Comparison of ENCODE assay signal across 31 cellular contexts in genomic region chr1:21366288-21366687, GRCh38.
DNase-seq lines count a peak whose midpoint lies in the region; ATAC-seq, FAIRE-seq and TF ChIP-seq lines count a peak whose summit lies in the region.
"Had no signal": no experiment of that assay in that cellular context is flagged by ENCODE, and none has a peak within 500 bp of the region (broad histone marks: within the 10 kb centered on the region; RNA-seq: fewer than 3 reads in every experiment).

No MANE protein-coding gene starts in this region.

- no peak overlapping the region for H2AFZ ChIP-seq in keratinocyte (ENCODE audit: control insufficient read depth, low read length)
- H2AFZ ChIP-seq: GM23338, PC-9 had no signal

- POLR2A ChIA-PET in naive thymus-derived CD4-positive, alpha-beta T cell (lab: Charles Lee) = interaction anchor here (1.1 kb wide), 1 partner anchor 95 kb away, joined by 3 read pairs; no protein-coding TSS in a partner anchor

- no peaks in the 10 kb centered on the region for H3K79me2 ChIP-seq in keratinocyte (ENCODE audit: control insufficient read depth, insufficient read depth, low read length)

- H3K4me3 Mint-ChIP-seq in activated naive CD8-positive, alpha-beta T cell = no peak overlapping the region
- H3K4me3 Mint-ChIP-seq in activated naive CD8-positive, alpha-beta T cell treated with anti-CD3 and anti-CD28 coated beads for 36 hours = no peak overlapping the region
- no peak overlapping the region for H3K4me3 Mint-ChIP-seq in stimulated activated naive CD8-positive, alpha-beta T cell treated with anti-CD3 and anti-CD28 coated beads, Interleukin-15, Interleukin-2, amounts not matched to agents 100 ng/mL and 50 ng/mL, for 24 hours
- no peak overlapping the region for H3K4me3 Mint-ChIP-seq in naive thymus-derived CD4-positive, alpha-beta T cell
- no peak overlapping the region for H3K4me3 Mint-ChIP-seq in mesothelial cell of epicardium
- H3K4me3 Mint-ChIP-seq: CD8-positive, alpha-beta memory T cell; GM23338; H9; HFFc6 had no signal

- no peak for DNase-seq in activated naive CD8-positive, alpha-beta T cell treated with anti-CD3 and anti-CD28 coated beads for 36 hours
- DNase-seq in bronchial epithelial cell (ENCODE audit: low read depth) (peak; percentile 88), keratinocyte (ENCODE audit: low read depth, low spot score) (no peak), mesothelial cell of epicardium (ENCODE audit: low spot score in 2 of 2, unreplicated experiment in 2 of 2) (no peak)
- no peak for DNase-seq in naive thymus-derived CD4-positive, alpha-beta T cell
- DNase-seq: 8988T; ACHN; BE2C; CD8-positive, alpha-beta memory T cell; DMS 273 treated with DMSO at 0.1 percent for 48 hours; DMS79; EL; GDM1; H9; HFFc6; IMR-90; MM.1S; NCI-H1694; NCI-H2029 treated with DMSO at 0.1 percent for 48 hours; NCI-H446 treated with DMSO at 0.1 percent for 48 hours; NCI-H526; NCI-H82; PC-9; SHP77 had no signal

- peak overlapping the region; percentile 19 for H3K27ac Mint-ChIP-seq in activated naive CD8-positive, alpha-beta T cell
- H3K27ac Mint-ChIP-seq in activated naive CD8-positive, alpha-beta T cell treated with anti-CD3 and anti-CD28 coated beads for 36 hours = no peak overlapping the region
- H3K27ac Mint-ChIP-seq in stimulated activated naive CD8-positive, alpha-beta T cell treated with anti-CD3 and anti-CD28 coated beads, Interleukin-15, Interleukin-2, amounts not matched to agents 100 ng/mL and 50 ng/mL, for 24 hours = peak overlapping the region; percentile 9
- H3K27ac Mint-ChIP-seq in naive thymus-derived CD4-positive, alpha-beta T cell = no peak overlapping the region
- H3K27ac Mint-ChIP-seq in mesothelial cell of epicardium = no peak overlapping the region
- H3K27ac Mint-ChIP-seq: CD14-positive monocyte, GM23338, H9, HFFc6 had no signal

- H3K36me3 ChIP-seq in bronchial epithelial cell (ENCODE audit: control insufficient read depth, insufficient read depth, low read length) (no peaks in the 10 kb centered on the region), keratinocyte (ENCODE audit: control insufficient read depth in 2 of 2, extremely low read depth in 1 of 2, insufficient read depth in 2 of 2, low read length in 2 of 2) (no peaks in the 10 kb centered on the region)
- H3K36me3 ChIP-seq in naive thymus-derived CD4-positive, alpha-beta T cell (ENCODE audit: control insufficient read depth in 2 of 3, insufficient read depth in 3 of 3, low read length in 3 of 3) = no peaks in the 10 kb centered on the region
- H3K36me3 ChIP-seq: BE2C had no signal

- H3K27ac ChIP-seq in keratinocyte (ENCODE audit: control insufficient read depth, insufficient read depth, low read length) = no peak overlapping the region
- H3K27ac ChIP-seq in naive thymus-derived CD4-positive, alpha-beta T cell (ENCODE audit: low read depth, low read length) = no peak overlapping the region
- H3K27ac ChIP-seq: KMS-11, PC-9 had no signal

- no peaks in the 10 kb centered on the region for H3K36me3 Mint-ChIP-seq in activated naive CD8-positive, alpha-beta T cell
- H3K36me3 Mint-ChIP-seq in activated naive CD8-positive, alpha-beta T cell treated with anti-CD3 and anti-CD28 coated beads for 36 hours = no peaks in the 10 kb centered on the region
- no peaks in the 10 kb centered on the region for H3K36me3 Mint-ChIP-seq in stimulated activated naive CD8-positive, alpha-beta T cell treated with anti-CD3 and anti-CD28 coated beads, Interleukin-15, Interleukin-2, amounts not matched to agents 100 ng/mL and 50 ng/mL, for 24 hours (ENCODE audit: low read depth)
- no peaks in the 10 kb centered on the region for H3K36me3 Mint-ChIP-seq in naive thymus-derived CD4-positive, alpha-beta T cell
- no peaks in the 10 kb centered on the region for H3K36me3 Mint-ChIP-seq in mesothelial cell of epicardium
- H3K36me3 Mint-ChIP-seq: CD14-positive monocyte; CD8-positive, alpha-beta memory T cell had no signal

- no peak for ATAC-seq in naive thymus-derived CD4-positive, alpha-beta T cell
- ATAC-seq in HG02973 (IDR thresholded peaks at IDR 0.05; ENCODE audit: unreplicated experiment) = no peak
- ATAC-seq: GM12878, GM23338 had no signal

- peaks cover 12% of the 10 kb centered on the region for H3K4me1 Mint-ChIP-seq in activated naive CD8-positive, alpha-beta T cell (ENCODE audit: low read depth)
- peaks cover 14% of the 10 kb centered on the region for H3K4me1 Mint-ChIP-seq in activated naive CD8-positive, alpha-beta T cell treated with anti-CD3 and anti-CD28 coated beads for 36 hours
- H3K4me1 Mint-ChIP-seq in stimulated activated naive CD8-positive, alpha-beta T cell treated with anti-CD3 and anti-CD28 coated beads, Interleukin-15, Interleukin-2, amounts not matched to agents 100 ng/mL and 50 ng/mL, for 24 hours (ENCODE audit: low read depth) = peaks cover 24% of the 10 kb centered on the region
- H3K4me1 Mint-ChIP-seq in naive thymus-derived CD4-positive, alpha-beta T cell = peaks cover 6 to 16% (median 7%) of the 10 kb centered on the region in 7 donors
- no peaks in the 10 kb centered on the region for H3K4me1 Mint-ChIP-seq in mesothelial cell of epicardium
- H3K4me1 Mint-ChIP-seq: GM23338 had no signal

- TF ChIP-seq CTCF in bronchial epithelial cell (IDR thresholded peaks at IDR 0.05; ENCODE audit: insufficient read depth, low read length, severe bottlenecking) (no peak), keratinocyte (optimal IDR thresholded peaks at IDR 0.05 in 1 of 3, IDR thresholded peaks at IDR 0.05 in 1 of 3, conservative IDR thresholded peaks at IDR 0.05 in 1 of 3; ENCODE audit: extremely low read depth in 1 of 3, insufficient read depth in 2 of 3, low read length in 3 of 3) (no peak), mesothelial cell of epicardium (IDR thresholded peaks at IDR 0.05; ENCODE audit: unreplicated experiment) (no peak)

- no peak overlapping the region for H3K4me2 ChIP-seq in keratinocyte (ENCODE audit: control insufficient read depth, extremely low read depth, insufficient read depth, low read depth, low read length)
- H3K4me2 ChIP-seq: GM23338, KMS-11, PC-9 had no signal

- H3K9me1 ChIP-seq in keratinocyte (ENCODE audit: control insufficient read depth, extremely low read depth, insufficient read depth, low read length) = no peaks in the 10 kb centered on the region

- no peaks in the 10 kb centered on the region for H3K27me3 Mint-ChIP-seq in activated naive CD8-positive, alpha-beta T cell
- no peaks in the 10 kb centered on the region for H3K27me3 Mint-ChIP-seq in activated naive CD8-positive, alpha-beta T cell treated with anti-CD3 and anti-CD28 coated beads for 36 hours
- no peaks in the 10 kb centered on the region for H3K27me3 Mint-ChIP-seq in stimulated activated naive CD8-positive, alpha-beta T cell treated with anti-CD3 and anti-CD28 coated beads, Interleukin-15, Interleukin-2, amounts not matched to agents 100 ng/mL and 50 ng/mL, for 24 hours
- peaks cover 0 to under 1% (median 0%) of the 10 kb centered on the region in 5 donors for H3K27me3 Mint-ChIP-seq in naive thymus-derived CD4-positive, alpha-beta T cell
- no peaks in the 10 kb centered on the region for H3K27me3 Mint-ChIP-seq in mesothelial cell of epicardium (ENCODE audit: low read depth)

- dilution Hi-C loops in keratinocyte (cut with MboI; ENCODE audit: extremely low pct_ligation_motif_present, low sequenced_read_pairs) = loop anchor here (10.0 kb wide), 1 partner anchor 121 kb away; no protein-coding TSS in a partner anchor

- H3K27me3 ChIP-seq in bronchial epithelial cell (ENCODE audit: control insufficient read depth, insufficient read depth, low read length) = no peaks in the 10 kb centered on the region
- no peaks in the 10 kb centered on the region for H3K27me3 ChIP-seq in keratinocyte (ENCODE audit: control insufficient read depth, extremely low read depth, insufficient read depth, low read length)
- no peaks in the 10 kb centered on the region for H3K27me3 ChIP-seq in naive thymus-derived CD4-positive, alpha-beta T cell (ENCODE audit: control insufficient read depth in 2 of 2, insufficient read depth in 2 of 2, low read length in 2 of 2)
- H3K27me3 ChIP-seq: BE2C had no signal

- H3K9me3 ChIP-seq in keratinocyte (ENCODE audit: control insufficient read depth, low read depth, low read length) = no peaks in the 10 kb centered on the region
- H3K9me3 ChIP-seq in naive thymus-derived CD4-positive, alpha-beta T cell (ENCODE audit: control insufficient read depth in 2 of 3, low read length in 3 of 3) = no peaks in the 10 kb centered on the region
- H3K9me3 ChIP-seq: BE2C had no signal

- intact Hi-C loops in naive thymus-derived CD4-positive, alpha-beta T cell (cut with micrococcal nuclease) = no loop called here

- no peaks in the 10 kb centered on the region for H4K20me1 ChIP-seq in keratinocyte (ENCODE audit: control insufficient read depth, extremely low read depth, insufficient read depth, low read length)

- no peaks in the 10 kb centered on the region for H3K9me3 Mint-ChIP-seq in activated naive CD8-positive, alpha-beta T cell (ENCODE audit: low read depth)
- no peaks in the 10 kb centered on the region for H3K9me3 Mint-ChIP-seq in activated naive CD8-positive, alpha-beta T cell treated with anti-CD3 and anti-CD28 coated beads for 36 hours
- H3K9me3 Mint-ChIP-seq in stimulated activated naive CD8-positive, alpha-beta T cell treated with anti-CD3 and anti-CD28 coated beads, Interleukin-15, Interleukin-2, amounts not matched to agents 100 ng/mL and 50 ng/mL, for 24 hours = no peaks in the 10 kb centered on the region
- no peaks in the 10 kb centered on the region for H3K9me3 Mint-ChIP-seq in naive thymus-derived CD4-positive, alpha-beta T cell
- no peaks in the 10 kb centered on the region for H3K9me3 Mint-ChIP-seq in mesothelial cell of epicardium
- H3K9me3 Mint-ChIP-seq: CD8-positive, alpha-beta memory T cell; GM23338; H9; HFFc6 had no signal

- FAIRE-seq in bronchial epithelial cell (lab: Jason Lieb, UNC) = no peak
- peak; percentile 56 for FAIRE-seq in keratinocyte (lab: Jason Lieb, UNC)
- FAIRE-seq: GM12878 had no signal

- H3K4me1 ChIP-seq in keratinocyte (ENCODE audit: control insufficient read depth, extremely low read depth, insufficient read depth, low read length) = peaks cover 12% of the 10 kb centered on the region
- peaks cover 0 to 3% of the 10 kb centered on the region in 2 donors for H3K4me1 ChIP-seq in naive thymus-derived CD4-positive, alpha-beta T cell (ENCODE audit: control insufficient read depth in 2 of 2, insufficient read depth in 2 of 2, low read length in 2 of 2)
- H3K4me1 ChIP-seq: BE2C had no signal

- CTCF ChIA-PET in naive thymus-derived CD4-positive, alpha-beta T cell (lab: Charles Lee) = interaction anchor here (0.8 to 11.2 kb wide), 7 partner anchors 13 to 150 kb away, joined by 3 to 231 read pairs (median 14); no protein-coding TSS in a partner anchor

- H3K4me3 ChIP-seq in bronchial epithelial cell (ENCODE audit: low read depth, low read length) = no peak overlapping the region
- H3K4me3 ChIP-seq in keratinocyte (ENCODE audit: control insufficient read depth in 2 of 3, extremely low read depth in 1 of 3, insufficient read depth in 2 of 3, low read depth in 1 of 3, low read length in 3 of 3) = no peak overlapping the region
- H3K4me3 ChIP-seq in naive thymus-derived CD4-positive, alpha-beta T cell (ENCODE audit: low read length) = no peak overlapping the region
- H3K4me3 ChIP-seq: GM12878, GM23338, PC-9 had no signal

- no peak overlapping the region for H3K9ac ChIP-seq in keratinocyte (ENCODE audit: control insufficient read depth, extremely low read depth, insufficient read depth, low read length)
- H3K9ac ChIP-seq: KMS-11 had no signal

Comparison
In these comparisons a context has a peak if more than half of its experiments do, and no peak if none do; other contexts are left out.
1. H3K27ac Mint-ChIP-seq: peak in activated naive CD8-positive, alpha-beta T cell (single experiment) and stimulated activated naive CD8-positive, alpha-beta T cell treated with anti-CD3 and anti-CD28 coated beads, Interleukin-15, Interleukin-2, amounts not matched to agents 100 ng/mL and 50 ng/mL, for 24 hours (single experiment); none in activated naive CD8-positive, alpha-beta T cell treated with anti-CD3 and anti-CD28 coated beads for 36 hours (single experiment), naive thymus-derived CD4-positive, alpha-beta T cell (0 of 9) and mesothelial cell of epicardium (single experiment).